Comparison of ENCODE assay signal across 27 cellular contexts in the genomic region with DNA sequence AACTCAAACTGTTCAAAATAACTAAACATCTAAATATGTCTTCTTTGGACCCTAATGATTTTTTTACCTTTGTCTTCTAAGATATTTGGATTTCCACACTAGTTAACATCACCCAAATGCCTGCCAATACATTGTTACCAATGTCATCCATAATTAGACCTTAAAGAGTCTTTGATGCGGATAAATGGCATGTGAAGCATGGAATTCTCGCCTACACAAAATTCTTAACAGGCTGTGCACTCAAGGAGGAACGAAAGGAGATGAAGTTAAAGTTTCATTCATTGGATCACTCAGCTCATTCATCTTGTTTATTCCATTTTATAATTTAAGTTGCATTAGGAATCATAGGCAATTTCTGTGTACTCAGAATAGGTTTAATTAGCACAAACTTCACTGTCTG.
"Had no signal": no experiment of that assay in that cellular context is flagged by ENCODE, and none has a peak within 500 bp of the region (broad histone marks: within the 10 kb centered on the region; RNA-seq: fewer than 3 reads in every experiment).

No MANE protein-coding gene starts in this region.

- H3K4me2 ChIP-seq: hepatocyte, neural progenitor cell had no signal

- H3K27me3 ChIP-seq: gastroesophageal sphincter, hepatocyte, neural progenitor cell, right lobe of liver, suprapubic skin, tibial artery, upper lobe of right lung had no signal

- H3K79me2 ChIP-seq: hepatocyte, parathyroid adenoma had no signal

- DNase-seq: activated B cell treated with CpG ODN at 0.5 μM for 24 hours; activated CD4-positive, alpha-beta T cell treated with anti-CD3 and anti-CD28 coated beads, Interleukin-2, amount 50 U/mL, for 1 hour; activated CD8-positive, alpha-beta memory T cell treated with anti-CD3 and anti-CD28 coated beads, Interleukin-2, amount 10 ng/mL, durations not matched to agents 7 days and 5 days; activated CD8-positive, alpha-beta T cell treated with anti-CD3 and anti-CD28 coated beads for 36 hours; activated naive CD8-positive, alpha-beta T cell treated with anti-CD3 and anti-CD28 coated beads, Interleukin-2, amount 50 U/mL, for 24 hours; activated T-cell treated with anti-CD3 and anti-CD28 coated beads, Interleukin-2, amount 50 U/mL, for 48 hours; effector CD8-positive, alpha-beta T cell; left cardiac atrium; midbrain; naive thymus-derived CD8-positive, alpha-beta T cell; occipital lobe; psoas muscle; right lobe of liver; stimulated activated CD4-positive, alpha-beta T cell treated with anti-CD3 and anti-CD28 coated beads, Interleukin-4, amount 100 ng/mL, for 4 hours; stimulated activated CD8-positive, alpha-beta memory T cell treated with anti-CD3 and anti-CD28 coated beads, Interleukin-4, amount 100 ng/mL, for 48 hours; T-cell; tibial artery; upper lobe of right lung had no signal

- H3K4me3 ChIP-seq: gastroesophageal sphincter, hepatocyte, neural progenitor cell, psoas muscle, right lobe of liver, skin epidermis, suprapubic skin, tibial artery, upper lobe of right lung had no signal

- H3K27ac ChIP-seq: gastroesophageal sphincter, hepatocyte, neural progenitor cell, parathyroid adenoma, psoas muscle, right lobe of liver, skin epidermis, suprapubic skin, tibial artery, upper lobe of right lung had no signal

- H2AFZ ChIP-seq: hepatocyte, neural progenitor cell, parathyroid adenoma had no signal

- ATAC-seq: activated CD8-positive, alpha-beta memory T cell treated with anti-CD3 and anti-CD28 coated beads, Interleukin-2, amount 10 ng/mL, durations not matched to agents 7 days and 5 days; activated CD8-positive, alpha-beta T cell treated with anti-CD3 and anti-CD28 coated beads for 36 hours; activated naive CD8-positive, alpha-beta T cell treated with anti-CD3 and anti-CD28 coated beads, Interleukin-2, amount 50 U/mL, for 24 hours; gastroesophageal sphincter; left cardiac atrium; naive thymus-derived CD8-positive, alpha-beta T cell; psoas muscle; right lobe of liver; T-cell; upper lobe of right lung had no signal

- H3K4me1 ChIP-seq: gastroesophageal sphincter, neural progenitor cell, parathyroid adenoma, psoas muscle, right lobe of liver, suprapubic skin, tibial artery, upper lobe of right lung had no signal

- H3K36me3 ChIP-seq: gastroesophageal sphincter, neural progenitor cell, right lobe of liver, suprapubic skin, upper lobe of right lung had no signal

- H3K9ac ChIP-seq: neural progenitor cell, parathyroid adenoma had no signal

- FAIRE-seq: colon, endometrium, keratinocyte had no signal

- H3K9me3 ChIP-seq: gastroesophageal sphincter, psoas muscle, right lobe of liver, suprapubic skin, tibial artery, upper lobe of right lung had no signal
